In genomic region chr20:43360016-43360415, GRCh38 we compare ENCODE assay signal across 10 cellular contexts.
"Had no signal": no experiment of that assay in that cellular context is flagged by ENCODE, and none has a peak within 500 bp of the region (broad histone marks: within the 10 kb centered on the region; RNA-seq: fewer than 3 reads in every experiment).

No MANE protein-coding gene starts in this region.

- DNase-seq: GM23248, GOT3, H7, HFFc6, IMR-90, KG1 had no signal

- H3K4me1 ChIP-seq: HAP-1 had no signal

- H3K27ac ChIP-seq: GM23248 had no signal

- H3K36me3 ChIP-seq: HAP-1 had no signal

- H3K9me3 ChIP-seq: HAP-1 had no signal

- H3K4me3 ChIP-seq: GM23248, HAP-1, K562 had no signal

- ATAC-seq: HCT116, HepG2, K562 had no signal
